Comparison of ENCODE assay signal across 2 cellular contexts in the genomic region with DNA sequence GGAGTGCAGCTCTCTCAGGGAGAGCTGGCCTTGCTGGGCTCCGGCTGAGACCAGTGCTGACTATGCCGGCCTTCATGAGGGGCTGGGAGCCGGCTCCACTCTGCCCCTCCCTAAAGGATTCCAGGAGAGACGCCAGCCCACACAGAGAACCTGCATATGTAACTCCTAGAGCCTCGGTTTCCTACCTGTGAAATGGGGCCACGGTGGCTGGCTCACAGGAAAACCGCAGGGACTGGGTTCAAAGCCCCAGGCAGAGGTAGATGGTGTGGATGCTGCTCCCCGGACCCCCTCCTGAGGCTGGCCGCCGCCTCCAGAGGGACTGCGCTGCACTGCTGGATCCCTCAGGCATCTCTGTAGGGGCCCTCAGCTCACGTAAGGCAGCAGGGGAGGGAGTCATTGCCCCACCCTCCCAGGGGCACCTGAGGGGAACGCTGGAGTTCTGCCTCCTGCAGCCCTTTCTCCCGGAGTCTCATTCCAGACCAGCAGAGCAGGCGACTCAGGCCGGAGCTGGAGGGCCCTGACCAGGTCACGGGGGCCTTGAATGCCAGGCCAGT.
TF ChIP-seq lines count a peak whose summit lies in the region.

No MANE protein-coding gene starts in this region.

TF ChIP-seq in HEK293, 187 proteins besides CTCF, POLR2A, EP300 and RAD21:
- TF ChIP-seq GLIS1 (tag by site-specific recombination; IDR thresholded peaks at IDR 0.05) (peak; percentile 36), ZIC2 (tag by site-specific recombination; IDR thresholded peaks at IDR 0.05) (peak; percentile 79), ZNF248 (tag by site-specific recombination; IDR thresholded peaks at IDR 0.05) (no peak)

TF ChIP-seq in H1, 55 proteins besides CTCF, POLR2A, EP300 and RAD21:
- no peak for TF ChIP-seq SUZ12 (IDR thresholded peaks at IDR 0.05; ENCODE audit: low read length)
- TF ChIP-seq TAF7 (optimal IDR thresholded peaks at IDR 0.05; ENCODE audit: borderline replicate concordance, low read depth, low read length), result no peak
- TF ChIP-seq, protein P1, sequence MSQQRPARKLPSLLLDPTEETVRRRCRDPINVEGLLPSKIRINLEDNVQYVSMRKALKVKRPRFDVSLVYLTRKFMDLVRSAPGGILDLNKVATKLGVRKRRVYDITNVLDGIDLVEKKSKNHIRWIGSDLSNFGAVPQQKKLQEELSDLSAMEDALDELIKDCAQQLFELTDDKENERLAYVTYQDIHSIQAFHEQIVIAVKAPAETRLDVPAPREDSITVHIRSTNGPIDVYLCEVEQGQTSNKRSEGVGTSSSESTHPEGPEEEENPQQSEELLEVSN (IDR thresholded peaks at IDR 0.05), result no peak
- no peak for TF ChIP-seq TAF1 (IDR thresholded peaks at IDR 0.05; ENCODE audit: low read depth, low read length)
- TF ChIP-seq TEAD4 (IDR thresholded peaks at IDR 0.05; ENCODE audit: low read depth, low read length), result no peak
- no peak for TF ChIP-seq JUND (IDR thresholded peaks at IDR 0.05; ENCODE audit: low read length)
- TF ChIP-seq CBX5 (IDR thresholded peaks at IDR 0.05; ENCODE audit: low read depth, low read length), result no peak
- no peak for TF ChIP-seq CEBPB (IDR thresholded peaks at IDR 0.05; ENCODE audit: low read depth, low read length)
- no peak for TF ChIP-seq MAFK (IDR thresholded peaks at IDR 0.05; ENCODE audit: low read depth, low read length)
- TF ChIP-seq EZH2 (IDR thresholded peaks at IDR 0.05; ENCODE audit: low read depth, low read length, severe bottlenecking), result no peak
- TF ChIP-seq KDM4A (IDR thresholded peaks at IDR 0.05; ENCODE audit: low read depth, low read length, severe bottlenecking), result no peak
- no peak for TF ChIP-seq CHD1 (IDR thresholded peaks at IDR 0.05; ENCODE audit: low read depth, low read length)
- no peak for TF ChIP-seq JUN (IDR thresholded peaks at IDR 0.05; ENCODE audit: low read depth, low read length)
- TF ChIP-seq RBBP5 (IDR thresholded peaks at IDR 0.05; ENCODE audit: borderline replicate concordance, low read depth, low read length), result no peak
